19 cellular contexts compared by ENCODE assay signal in genomic region chr5:111415053-111415452, GRCh38.
"Had no signal": no experiment of that assay in that cellular context is flagged by ENCODE, and none has a peak within 500 bp of the region (broad histone marks: within the 10 kb centered on the region; RNA-seq: fewer than 3 reads in every experiment).

No MANE protein-coding gene starts in this region.

- H3K27ac Mint-ChIP-seq: activated B cell treated with CpG ODN at 0.5 μM for 24 hours; activated naive CD8-positive, alpha-beta T cell treated with anti-CD3 and anti-CD28 coated beads, Interleukin-2, amount 10 ng/mL, durations not matched to agents 7 days and 5 days; naive B cell; neural progenitor cell had no signal

- H3K9me3 Mint-ChIP-seq: activated B cell treated with CpG ODN at 0.5 μM for 24 hours, neural progenitor cell had no signal

- H3K27me3 Mint-ChIP-seq: activated B cell treated with CpG ODN at 0.5 μM for 24 hours; activated naive CD8-positive, alpha-beta T cell treated with anti-CD3 and anti-CD28 coated beads, Interleukin-2, amount 10 ng/mL, durations not matched to agents 7 days and 5 days; naive B cell had no signal

- H3K4me1 ChIP-seq: ascending aorta, breast epithelium, esophagus squamous epithelium, left lung, neural progenitor cell, SJSA1, upper lobe of right lung had no signal

- H3K27me3 ChIP-seq: ascending aorta, breast epithelium, esophagus squamous epithelium, left lung, neural progenitor cell, ovary, SJSA1, upper lobe of right lung had no signal

- H3K4me3 ChIP-seq: ascending aorta, breast epithelium, esophagus squamous epithelium, hepatocyte, left lung, neural progenitor cell, ovary, SJSA1, thoracic aorta, upper lobe of right lung had no signal

- DNase-seq: activated B cell treated with CpG ODN at 0.5 μM for 24 hours; activated CD4-positive, alpha-beta T cell treated with anti-CD3 and anti-CD28 coated beads, Interleukin-2, amount 50 U/mL, for 48 hours; activated CD8-positive, alpha-beta memory T cell treated with anti-CD3 and anti-CD28 coated beads, Interleukin-2, amount 50 U/mL, for 4 hours; activated naive CD8-positive, alpha-beta T cell treated with anti-CD3 and anti-CD28 coated beads, Interleukin-2, amount 10 ng/mL, durations not matched to agents 7 days and 5 days; cerebellar nuclear complex; effector CD8-positive, alpha-beta T cell; esophagus squamous epithelium; left lung; mammary epithelial cell; naive B cell; ovary; upper lobe of right lung had no signal

- H3K36me3 ChIP-seq: ascending aorta, breast epithelium, esophagus squamous epithelium, left lung, neural progenitor cell, ovary, SJSA1, thoracic aorta, upper lobe of right lung had no signal

- ATAC-seq: left lung, sciatic nerve, upper lobe of right lung had no signal

- H3K79me2 ChIP-seq: hepatocyte had no signal

- H3K36me3 Mint-ChIP-seq: neural progenitor cell had no signal

- H3K9ac ChIP-seq: neural progenitor cell had no signal

- H3K4me2 ChIP-seq: hepatocyte, neural progenitor cell had no signal

- H3K9me3 ChIP-seq: ascending aorta, breast epithelium, esophagus squamous epithelium, left lung, ovary, SJSA1, thoracic aorta, upper lobe of right lung had no signal

- H3K27ac ChIP-seq: ascending aorta, breast epithelium, esophagus squamous epithelium, hepatocyte, left lung, neural progenitor cell, ovary, SJSA1, thoracic aorta, upper lobe of right lung had no signal

- H2AFZ ChIP-seq: hepatocyte, neural progenitor cell had no signal

- H3K4me3 Mint-ChIP-seq: activated B cell treated with CpG ODN at 0.5 μM for 24 hours; activated naive CD8-positive, alpha-beta T cell treated with anti-CD3 and anti-CD28 coated beads, Interleukin-2, amount 10 ng/mL, durations not matched to agents 7 days and 5 days; naive B cell; neural progenitor cell had no signal

- H3K4me1 Mint-ChIP-seq: activated B cell treated with CpG ODN at 0.5 μM for 24 hours, naive B cell, neural progenitor cell had no signal
